In the genomic region with DNA sequence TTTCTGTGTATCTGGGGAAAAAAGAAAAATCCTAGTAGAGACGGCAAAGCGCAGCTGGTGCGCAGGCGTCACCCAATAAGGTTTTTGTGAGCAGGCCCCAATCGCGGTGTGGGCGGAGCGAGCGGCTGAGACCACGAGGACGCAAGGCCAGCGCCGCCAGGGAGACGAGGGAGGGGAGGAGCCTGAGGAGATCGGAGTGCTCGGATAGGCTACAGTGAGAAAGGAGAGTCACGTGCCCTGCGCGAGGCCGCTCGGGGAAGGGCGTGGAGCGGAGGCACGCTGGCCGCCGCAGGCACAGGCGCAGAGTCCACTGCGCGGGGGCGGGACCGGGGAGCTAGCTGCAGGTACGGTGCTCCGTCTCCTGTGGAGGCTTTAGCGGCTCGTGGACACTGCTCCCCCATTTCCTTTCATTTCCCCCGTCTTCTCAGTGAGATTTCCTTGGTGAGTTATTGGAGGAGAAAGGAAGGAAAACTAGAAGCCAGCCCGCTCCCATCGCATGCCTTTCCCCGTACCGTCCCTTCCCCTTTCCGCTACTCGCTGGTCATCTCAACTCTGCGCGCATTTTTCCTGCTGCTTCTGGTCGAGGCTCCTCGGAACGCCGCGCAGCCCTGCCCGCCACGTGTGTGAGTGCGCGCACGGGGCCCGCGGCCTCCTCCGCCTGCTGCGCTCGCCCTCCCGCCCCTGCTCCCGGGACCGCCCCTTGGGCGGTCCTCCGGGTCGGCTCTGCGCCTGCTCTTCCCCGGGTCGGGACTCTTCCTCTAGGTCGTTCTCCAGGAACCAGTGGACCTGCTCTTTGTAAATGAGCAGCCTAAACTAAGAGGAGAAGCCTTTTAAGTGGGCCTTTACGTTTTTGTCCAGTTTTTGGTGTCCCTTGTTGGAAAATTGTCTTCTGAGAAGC, we compare ENCODE assay signal across 1 cellular context.
A peak's percentile ranks its signal among the peaks of the same experiment; 100 is the strongest.
TF ChIP-seq lines count a peak whose summit lies in the region.

A gene with protein sequence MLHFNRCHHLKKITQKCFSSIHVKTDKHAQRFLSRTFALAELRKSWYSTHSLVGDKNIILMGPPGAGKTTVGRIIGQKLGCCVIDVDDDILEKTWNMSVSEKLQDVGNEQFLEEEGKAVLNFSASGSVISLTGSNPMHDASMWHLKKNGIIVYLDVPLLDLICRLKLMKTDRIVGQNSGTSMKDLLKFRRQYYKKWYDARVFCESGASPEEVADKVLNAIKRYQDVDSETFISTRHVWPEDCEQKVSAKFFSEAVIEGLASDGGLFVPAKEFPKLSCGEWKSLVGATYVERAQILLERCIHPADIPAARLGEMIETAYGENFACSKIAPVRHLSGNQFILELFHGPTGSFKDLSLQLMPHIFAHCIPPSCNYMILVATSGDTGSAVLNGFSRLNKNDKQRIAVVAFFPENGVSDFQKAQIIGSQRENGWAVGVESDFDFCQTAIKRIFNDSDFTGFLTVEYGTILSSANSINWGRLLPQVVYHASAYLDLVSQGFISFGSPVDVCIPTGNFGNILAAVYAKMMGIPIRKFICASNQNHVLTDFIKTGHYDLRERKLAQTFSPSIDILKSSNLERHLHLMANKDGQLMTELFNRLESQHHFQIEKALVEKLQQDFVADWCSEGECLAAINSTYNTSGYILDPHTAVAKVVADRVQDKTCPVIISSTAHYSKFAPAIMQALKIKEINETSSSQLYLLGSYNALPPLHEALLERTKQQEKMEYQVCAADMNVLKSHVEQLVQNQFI (plus strand): TSS at position 264 of the 898 bp plus-strand sequence. CDS start 6,612 bp downstream, outside the sequence.

TF ChIP-seq in HEK293, 187 proteins besides CTCF, POLR2A, EP300 and RAD21 (continued from another document and continues in another):
- TF ChIP-seq, protein P1, sequence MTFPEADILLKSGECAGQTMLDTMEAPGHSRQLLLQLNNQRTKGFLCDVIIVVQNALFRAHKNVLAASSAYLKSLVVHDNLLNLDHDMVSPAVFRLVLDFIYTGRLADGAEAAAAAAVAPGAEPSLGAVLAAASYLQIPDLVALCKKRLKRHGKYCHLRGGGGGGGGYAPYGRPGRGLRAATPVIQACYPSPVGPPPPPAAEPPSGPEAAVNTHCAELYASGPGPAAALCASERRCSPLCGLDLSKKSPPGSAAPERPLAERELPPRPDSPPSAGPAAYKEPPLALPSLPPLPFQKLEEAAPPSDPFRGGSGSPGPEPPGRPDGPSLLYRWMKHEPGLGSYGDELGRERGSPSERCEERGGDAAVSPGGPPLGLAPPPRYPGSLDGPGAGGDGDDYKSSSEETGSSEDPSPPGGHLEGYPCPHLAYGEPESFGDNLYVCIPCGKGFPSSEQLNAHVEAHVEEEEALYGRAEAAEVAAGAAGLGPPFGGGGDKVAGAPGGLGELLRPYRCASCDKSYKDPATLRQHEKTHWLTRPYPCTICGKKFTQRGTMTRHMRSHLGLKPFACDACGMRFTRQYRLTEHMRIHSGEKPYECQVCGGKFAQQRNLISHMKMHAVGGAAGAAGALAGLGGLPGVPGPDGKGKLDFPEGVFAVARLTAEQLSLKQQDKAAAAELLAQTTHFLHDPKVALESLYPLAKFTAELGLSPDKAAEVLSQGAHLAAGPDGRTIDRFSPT (tag by site-specific recombination; IDR thresholded peaks at IDR 0.05): 0 out of 2 replicates have a peak, but pooled peaks have one; percentile 30
- TF ChIP-seq TCF7L2 (IDR thresholded peaks at IDR 0.05; ENCODE audit: borderline replicate concordance, low read depth, low read length) (no peak), ZNF324 (tag by site-specific recombination; IDR thresholded peaks at IDR 0.05) (no peak), ZNF302 (tag by site-specific recombination; IDR thresholded peaks at IDR 0.05; ENCODE audit: low read depth) (no peak), ZNF391 (tag by site-specific recombination; IDR thresholded peaks at IDR 0.05; ENCODE audit: borderline replicate concordance, low read depth) (peak; percentile 94; the same call in 1 of the 2 replicates), ZNF473 (tag by site-specific recombination; IDR thresholded peaks at IDR 0.05) (no peak), ZNF600 (tag by site-specific recombination; IDR thresholded peaks at IDR 0.05) (peak; percentile 75; the same call in 1 of the 2 replicates), ZNF133 (tag by site-specific recombination; IDR thresholded peaks at IDR 0.05) (no peak), GLIS2 (tag by site-specific recombination; IDR thresholded peaks at IDR 0.05) (peak; percentile 77; the same call in 1 of the 2 replicates), ZNF792 (tag by site-specific recombination; IDR thresholded peaks at IDR 0.05) (peak; percentile 55; the same call in 1 of the 2 replicates), RBAK (tag by site-specific recombination; IDR thresholded peaks at IDR 0.05) (peak; percentile 15; the same call in 1 of the 2 replicates), ZNF571 (tag by site-specific recombination; IDR thresholded peaks at IDR 0.05) (no peak), ZNF701 (tag by site-specific recombination; IDR thresholded peaks at IDR 0.05) (no peak), SALL2 (tag by site-specific recombination; IDR thresholded peaks at IDR 0.05; ENCODE audit: borderline replicate concordance) (no peak), ZNF658 (tag by site-specific recombination; IDR thresholded peaks at IDR 0.05) (no peak), ZNF10 (tag by site-specific recombination; IDR thresholded peaks at IDR 0.05) (0 out of 2 replicates have a peak, but pooled peaks have one; percentile 29), IKZF3 (tag by site-specific recombination; IDR thresholded peaks at IDR 0.05) (peak; percentile 70; the same call in 1 of the 2 replicates), ZNF274 (IDR thresholded peaks at IDR 0.05; ENCODE audit: low read length) (no peak), ZNF274 (tag by site-specific recombination; IDR thresholded peaks at IDR 0.05; ENCODE audit: borderline replicate concordance) (no peak), ZNF221 (tag by site-specific recombination; IDR thresholded peaks at IDR 0.05; ENCODE audit: borderline replicate concordance) (no peak), ZEB2 (tag by site-specific recombination; IDR thresholded peaks at IDR 0.05) (peak; percentile 95), ZNF555 (tag by site-specific recombination; conservative IDR thresholded peaks at IDR 0.05) (no peak), SCRT2 (tag by site-specific recombination; IDR thresholded peaks at IDR 0.05) (peak; percentile 59)
- TF ChIP-seq, protein P2, sequence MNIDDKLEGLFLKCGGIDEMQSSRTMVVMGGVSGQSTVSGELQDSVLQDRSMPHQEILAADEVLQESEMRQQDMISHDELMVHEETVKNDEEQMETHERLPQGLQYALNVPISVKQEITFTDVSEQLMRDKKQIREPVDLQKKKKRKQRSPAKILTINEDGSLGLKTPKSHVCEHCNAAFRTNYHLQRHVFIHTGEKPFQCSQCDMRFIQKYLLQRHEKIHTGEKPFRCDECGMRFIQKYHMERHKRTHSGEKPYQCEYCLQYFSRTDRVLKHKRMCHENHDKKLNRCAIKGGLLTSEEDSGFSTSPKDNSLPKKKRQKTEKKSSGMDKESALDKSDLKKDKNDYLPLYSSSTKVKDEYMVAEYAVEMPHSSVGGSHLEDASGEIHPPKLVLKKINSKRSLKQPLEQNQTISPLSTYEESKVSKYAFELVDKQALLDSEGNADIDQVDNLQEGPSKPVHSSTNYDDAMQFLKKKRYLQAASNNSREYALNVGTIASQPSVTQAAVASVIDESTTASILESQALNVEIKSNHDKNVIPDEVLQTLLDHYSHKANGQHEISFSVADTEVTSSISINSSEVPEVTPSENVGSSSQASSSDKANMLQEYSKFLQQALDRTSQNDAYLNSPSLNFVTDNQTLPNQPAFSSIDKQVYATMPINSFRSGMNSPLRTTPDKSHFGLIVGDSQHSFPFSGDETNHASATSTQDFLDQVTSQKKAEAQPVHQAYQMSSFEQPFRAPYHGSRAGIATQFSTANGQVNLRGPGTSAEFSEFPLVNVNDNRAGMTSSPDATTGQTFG (tag by site-specific recombination; IDR thresholded peaks at IDR 0.05; ENCODE audit: borderline replicate concordance): no peak
- TF ChIP-seq, protein P3, sequence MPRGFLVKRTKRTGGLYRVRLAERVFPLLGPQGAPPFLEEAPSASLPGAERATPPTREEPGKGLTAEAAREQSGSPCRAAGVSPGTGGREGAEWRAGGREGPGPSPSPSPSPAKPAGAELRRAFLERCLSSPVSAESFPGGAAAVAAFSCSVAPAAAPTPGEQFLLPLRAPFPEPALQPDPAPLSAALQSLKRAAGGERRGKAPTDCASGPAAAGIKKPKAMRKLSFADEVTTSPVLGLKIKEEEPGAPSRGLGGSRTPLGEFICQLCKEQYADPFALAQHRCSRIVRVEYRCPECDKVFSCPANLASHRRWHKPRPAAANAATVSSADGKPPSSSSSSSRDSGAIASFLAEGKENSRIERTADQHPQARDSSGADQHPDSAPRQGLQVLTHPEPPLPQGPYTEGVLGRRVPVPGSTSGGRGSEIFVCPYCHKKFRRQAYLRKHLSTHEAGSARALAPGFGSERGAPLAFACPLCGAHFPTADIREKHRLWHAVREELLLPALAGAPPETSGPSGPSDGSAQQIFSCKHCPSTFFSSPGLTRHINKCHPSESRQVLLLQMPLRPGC (tag by site-specific recombination; IDR thresholded peaks at IDR 0.05): peak; percentile 70
- TF ChIP-seq, protein P4, sequence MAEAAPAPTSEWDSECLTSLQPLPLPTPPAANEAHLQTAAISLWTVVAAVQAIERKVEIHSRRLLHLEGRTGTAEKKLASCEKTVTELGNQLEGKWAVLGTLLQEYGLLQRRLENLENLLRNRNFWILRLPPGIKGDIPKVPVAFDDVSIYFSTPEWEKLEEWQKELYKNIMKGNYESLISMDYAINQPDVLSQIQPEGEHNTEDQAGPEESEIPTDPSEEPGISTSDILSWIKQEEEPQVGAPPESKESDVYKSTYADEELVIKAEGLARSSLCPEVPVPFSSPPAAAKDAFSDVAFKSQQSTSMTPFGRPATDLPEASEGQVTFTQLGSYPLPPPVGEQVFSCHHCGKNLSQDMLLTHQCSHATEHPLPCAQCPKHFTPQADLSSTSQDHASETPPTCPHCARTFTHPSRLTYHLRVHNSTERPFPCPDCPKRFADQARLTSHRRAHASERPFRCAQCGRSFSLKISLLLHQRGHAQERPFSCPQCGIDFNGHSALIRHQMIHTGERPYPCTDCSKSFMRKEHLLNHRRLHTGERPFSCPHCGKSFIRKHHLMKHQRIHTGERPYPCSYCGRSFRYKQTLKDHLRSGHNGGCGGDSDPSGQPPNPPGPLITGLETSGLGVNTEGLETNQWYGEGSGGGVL (tag by site-specific recombination; IDR thresholded peaks at IDR 0.05): peak; percentile 62
- TF ChIP-seq, protein P5, sequence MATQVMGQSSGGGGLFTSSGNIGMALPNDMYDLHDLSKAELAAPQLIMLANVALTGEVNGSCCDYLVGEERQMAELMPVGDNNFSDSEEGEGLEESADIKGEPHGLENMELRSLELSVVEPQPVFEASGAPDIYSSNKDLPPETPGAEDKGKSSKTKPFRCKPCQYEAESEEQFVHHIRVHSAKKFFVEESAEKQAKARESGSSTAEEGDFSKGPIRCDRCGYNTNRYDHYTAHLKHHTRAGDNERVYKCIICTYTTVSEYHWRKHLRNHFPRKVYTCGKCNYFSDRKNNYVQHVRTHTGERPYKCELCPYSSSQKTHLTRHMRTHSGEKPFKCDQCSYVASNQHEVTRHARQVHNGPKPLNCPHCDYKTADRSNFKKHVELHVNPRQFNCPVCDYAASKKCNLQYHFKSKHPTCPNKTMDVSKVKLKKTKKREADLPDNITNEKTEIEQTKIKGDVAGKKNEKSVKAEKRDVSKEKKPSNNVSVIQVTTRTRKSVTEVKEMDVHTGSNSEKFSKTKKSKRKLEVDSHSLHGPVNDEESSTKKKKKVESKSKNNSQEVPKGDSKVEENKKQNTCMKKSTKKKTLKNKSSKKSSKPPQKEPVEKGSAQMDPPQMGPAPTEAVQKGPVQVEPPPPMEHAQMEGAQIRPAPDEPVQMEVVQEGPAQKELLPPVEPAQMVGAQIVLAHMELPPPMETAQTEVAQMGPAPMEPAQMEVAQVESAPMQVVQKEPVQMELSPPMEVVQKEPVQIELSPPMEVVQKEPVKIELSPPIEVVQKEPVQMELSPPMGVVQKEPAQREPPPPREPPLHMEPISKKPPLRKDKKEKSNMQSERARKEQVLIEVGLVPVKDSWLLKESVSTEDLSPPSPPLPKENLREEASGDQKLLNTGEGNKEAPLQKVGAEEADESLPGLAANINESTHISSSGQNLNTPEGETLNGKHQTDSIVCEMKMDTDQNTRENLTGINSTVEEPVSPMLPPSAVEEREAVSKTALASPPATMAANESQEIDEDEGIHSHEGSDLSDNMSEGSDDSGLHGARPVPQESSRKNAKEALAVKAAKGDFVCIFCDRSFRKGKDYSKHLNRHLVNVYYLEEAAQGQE (tag by site-specific recombination; IDR thresholded peaks at IDR 0.05): peak; percentile 39; the same call in 1 of the 2 replicates
- TF ChIP-seq, protein P6, sequence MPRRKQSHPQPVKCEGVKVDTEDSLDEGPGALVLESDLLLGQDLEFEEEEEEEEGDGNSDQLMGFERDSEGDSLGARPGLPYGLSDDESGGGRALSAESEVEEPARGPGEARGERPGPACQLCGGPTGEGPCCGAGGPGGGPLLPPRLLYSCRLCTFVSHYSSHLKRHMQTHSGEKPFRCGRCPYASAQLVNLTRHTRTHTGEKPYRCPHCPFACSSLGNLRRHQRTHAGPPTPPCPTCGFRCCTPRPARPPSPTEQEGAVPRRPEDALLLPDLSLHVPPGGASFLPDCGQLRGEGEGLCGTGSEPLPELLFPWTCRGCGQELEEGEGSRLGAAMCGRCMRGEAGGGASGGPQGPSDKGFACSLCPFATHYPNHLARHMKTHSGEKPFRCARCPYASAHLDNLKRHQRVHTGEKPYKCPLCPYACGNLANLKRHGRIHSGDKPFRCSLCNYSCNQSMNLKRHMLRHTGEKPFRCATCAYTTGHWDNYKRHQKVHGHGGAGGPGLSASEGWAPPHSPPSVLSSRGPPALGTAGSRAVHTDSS (tag by site-specific recombination; IDR thresholded peaks at IDR 0.05): no peak
- TF ChIP-seq, protein P7, sequence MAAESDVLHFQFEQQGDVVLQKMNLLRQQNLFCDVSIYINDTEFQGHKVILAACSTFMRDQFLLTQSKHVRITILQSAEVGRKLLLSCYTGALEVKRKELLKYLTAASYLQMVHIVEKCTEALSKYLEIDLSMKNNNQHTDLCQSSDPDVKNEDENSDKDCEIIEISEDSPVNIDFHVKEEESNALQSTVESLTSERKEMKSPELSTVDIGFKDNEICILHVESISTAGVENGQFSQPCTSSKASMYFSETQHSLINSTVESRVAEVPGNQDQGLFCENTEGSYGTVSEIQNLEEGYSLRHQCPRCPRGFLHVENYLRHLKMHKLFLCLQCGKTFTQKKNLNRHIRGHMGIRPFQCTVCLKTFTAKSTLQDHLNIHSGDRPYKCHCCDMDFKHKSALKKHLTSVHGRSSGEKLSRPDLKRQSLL (tag by site-specific recombination; IDR thresholded peaks at IDR 0.05): 0 out of 2 replicates have a peak, but pooled peaks have one; percentile 45
- TF ChIP-seq, protein P8, sequence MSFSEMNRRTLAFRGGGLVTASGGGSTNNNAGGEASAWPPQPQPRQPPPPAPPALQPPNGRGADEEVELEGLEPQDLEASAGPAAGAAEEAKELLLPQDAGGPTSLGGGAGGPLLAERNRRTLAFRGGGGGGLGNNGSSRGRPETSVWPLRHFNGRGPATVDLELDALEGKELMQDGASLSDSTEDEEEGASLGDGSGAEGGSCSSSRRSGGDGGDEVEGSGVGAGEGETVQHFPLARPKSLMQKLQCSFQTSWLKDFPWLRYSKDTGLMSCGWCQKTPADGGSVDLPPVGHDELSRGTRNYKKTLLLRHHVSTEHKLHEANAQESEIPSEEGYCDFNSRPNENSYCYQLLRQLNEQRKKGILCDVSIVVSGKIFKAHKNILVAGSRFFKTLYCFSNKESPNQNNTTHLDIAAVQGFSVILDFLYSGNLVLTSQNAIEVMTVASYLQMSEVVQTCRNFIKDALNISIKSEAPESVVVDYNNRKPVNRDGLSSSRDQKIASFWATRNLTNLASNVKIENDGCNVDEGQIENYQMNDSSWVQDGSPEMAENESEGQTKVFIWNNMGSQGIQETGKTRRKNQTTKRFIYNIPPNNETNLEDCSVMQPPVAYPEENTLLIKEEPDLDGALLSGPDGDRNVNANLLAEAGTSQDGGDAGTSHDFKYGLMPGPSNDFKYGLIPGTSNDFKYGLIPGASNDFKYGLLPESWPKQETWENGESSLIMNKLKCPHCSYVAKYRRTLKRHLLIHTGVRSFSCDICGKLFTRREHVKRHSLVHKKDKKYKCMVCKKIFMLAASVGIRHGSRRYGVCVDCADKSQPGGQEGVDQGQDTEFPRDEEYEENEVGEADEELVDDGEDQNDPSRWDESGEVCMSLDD (tag by site-specific recombination; IDR thresholded peaks at IDR 0.05): peak; percentile 57; the same call in 1 of the 2 replicates
